15 cellular contexts compared by ENCODE assay signal in the genomic region with DNA sequence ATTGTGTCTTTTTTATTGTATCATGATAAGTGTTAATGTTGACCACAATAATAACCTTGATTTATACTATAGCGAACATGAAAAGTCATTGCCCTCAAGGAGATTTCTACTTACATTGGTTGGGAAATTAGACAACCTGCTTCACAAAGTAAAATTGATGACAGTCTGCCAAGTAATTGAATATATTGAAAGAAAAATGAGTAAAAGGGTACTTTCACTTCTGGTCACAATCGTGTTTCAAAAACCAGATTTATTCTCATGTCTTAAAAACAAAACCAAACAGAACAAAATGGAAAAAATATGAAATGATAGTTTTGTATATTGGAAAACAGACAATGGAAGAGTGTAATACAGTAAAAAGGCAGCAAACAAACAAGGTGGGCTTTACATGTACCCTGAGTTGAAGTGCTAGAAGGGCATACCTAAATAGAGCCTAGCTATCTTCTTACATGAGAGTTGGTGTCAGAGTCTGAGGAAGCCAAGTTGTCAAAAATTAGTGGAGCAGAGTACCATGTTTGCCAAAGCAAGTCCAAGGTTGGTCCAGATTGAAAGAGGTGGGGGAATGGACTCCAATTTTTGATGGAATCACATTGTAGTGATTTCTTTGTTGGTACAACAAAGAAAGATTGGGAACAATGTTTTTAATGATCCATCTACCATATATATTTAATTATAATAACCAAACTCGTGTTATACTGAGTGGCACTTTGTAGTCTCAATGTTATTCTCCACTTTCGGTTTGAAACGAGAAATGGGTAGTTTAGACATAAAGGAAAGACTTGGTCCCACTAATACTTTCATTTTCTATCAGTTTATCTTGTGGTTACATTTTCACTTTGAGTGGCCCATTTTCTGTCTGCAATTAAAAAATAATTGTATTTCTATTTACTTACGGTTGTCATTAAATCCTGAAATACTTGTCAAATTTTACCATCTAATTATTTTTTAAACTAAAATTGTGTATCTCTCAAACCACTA.
DNase-seq lines count a peak whose midpoint lies in the region; ATAC-seq, FAIRE-seq and TF ChIP-seq lines count a peak whose summit lies in the region.
"Had no signal": no experiment of that assay in that cellular context is flagged by ENCODE, and none has a peak within 500 bp of the region (broad histone marks: within the 10 kb centered on the region; RNA-seq: fewer than 3 reads in every experiment).

No MANE protein-coding gene starts in this region.

- ATAC-seq in GM18520 (IDR thresholded peaks at IDR 0.05; ENCODE audit: unreplicated experiment) (peak; percentile 84), GM21447 (IDR thresholded peaks at IDR 0.05; ENCODE audit: unreplicated experiment) (peak; percentile 53), HG02973 (IDR thresholded peaks at IDR 0.05; ENCODE audit: unreplicated experiment) (peak; percentile 86), HG03571 (IDR thresholded peaks at IDR 0.05; ENCODE audit: unreplicated experiment) (peak; percentile 68)
- no peak for ATAC-seq in activated T-cell treated with anti-CD3 and anti-CD28 coated beads, Interleukin-2, amount 50 U/mL, for 4 hours
- ATAC-seq: activated CD8-positive, alpha-beta T cell treated with anti-CD3 and anti-CD28 coated beads, Interleukin-2, amount 10 ng/mL, durations not matched to agents 7 days and 5 days had no signal

- no peak for FAIRE-seq in D721Med (lab: Jason Lieb, UNC)
- FAIRE-seq: TTC549 had no signal

- DNase-seq in superior temporal gyrus (ENCODE audit: extremely low spot score): no peak
- no peak for DNase-seq in kidney glomerular epithelial cell (lab: John Stamatoyannopoulos, UW)
- DNase-seq in activated T-cell treated with anti-CD3 and anti-CD28 coated beads, Interleukin-2, amount 50 U/mL, for 4 hours: no peak
- DNase-seq in D721Med (ENCODE audit: insufficient read length, low spot score): no peak
- DNase-seq: activated CD8-positive, alpha-beta T cell treated with anti-CD3 and anti-CD28 coated beads, Interleukin-2, amount 10 ng/mL, durations not matched to agents 7 days and 5 days; activated gamma-delta T cell; AML-193; NCI-H2107; stimulated activated naive CD4-positive, alpha-beta T cell treated with Interleukin-2 at 50 U/mL for 16 hours had no signal

- no peaks in the 10 kb centered on the region for H3K9me3 Mint-ChIP-seq in activated T-cell treated with anti-CD3 and anti-CD28 coated beads, Interleukin-2, amount 50 U/mL, for 4 hours

- H3K4me3 Mint-ChIP-seq in activated T-cell treated with anti-CD3 and anti-CD28 coated beads, Interleukin-2, amount 50 U/mL, for 4 hours: no peak overlapping the region
- H3K4me3 Mint-ChIP-seq: activated CD8-positive, alpha-beta T cell treated with anti-CD3 and anti-CD28 coated beads, Interleukin-2, amount 10 ng/mL, durations not matched to agents 7 days and 5 days; memory B cell had no signal

- no peak for TF ChIP-seq CTCF in D721Med (IDR thresholded peaks at IDR 0.05; ENCODE audit: insufficient read depth, missing control alignments)

- no peaks in the 10 kb centered on the region for H3K4me1 Mint-ChIP-seq in activated T-cell treated with anti-CD3 and anti-CD28 coated beads, Interleukin-2, amount 50 U/mL, for 4 hours (ENCODE audit: low read depth)
- H3K4me1 Mint-ChIP-seq: memory B cell had no signal

- H3K36me3 Mint-ChIP-seq in activated T-cell treated with anti-CD3 and anti-CD28 coated beads, Interleukin-2, amount 50 U/mL, for 4 hours (ENCODE audit: insufficient read depth): no peaks in the 10 kb centered on the region
- H3K36me3 Mint-ChIP-seq: memory B cell had no signal

- no peaks in the 10 kb centered on the region for H3K27me3 Mint-ChIP-seq in activated T-cell treated with anti-CD3 and anti-CD28 coated beads, Interleukin-2, amount 50 U/mL, for 4 hours (ENCODE audit: low read depth)
- H3K27me3 Mint-ChIP-seq: memory B cell had no signal

Comparison
In these comparisons a context has a peak if more than half of its experiments do, and no peak if none do; other contexts are left out.
1. ATAC-seq: peak in GM18520 (single experiment), GM21447 (single experiment), HG02973 (single experiment) and HG03571 (single experiment); none in activated T-cell treated with anti-CD3 and anti-CD28 coated beads, Interleukin-2, amount 50 U/mL, for 4 hours (0 of 2).